15 cellular contexts compared by ENCODE assay signal in genomic region chr7:43592321-43592720, GRCh38. TPM values are rescaled to one million over a fixed set of nuclear protein-coding genes. Genes with fewer than 3 reads are reported as not detected.
DNase-seq lines count a peak whose midpoint lies in the region; ATAC-seq, FAIRE-seq and TF ChIP-seq lines count a peak whose summit lies in the region.
"Had no signal": no experiment of that assay in that cellular context is flagged by ENCODE, and none has a peak within 500 bp of the region (broad histone marks: within the 10 kb centered on the region; RNA-seq: fewer than 3 reads in every experiment).

No MANE protein-coding gene starts in this region.

- TF ChIP-seq CTCF in CD4-positive, alpha-beta T cell (IDR thresholded peaks at IDR 0.05) = no peak
- TF ChIP-seq CTCF in astrocyte (IDR thresholded peaks at IDR 0.05; ENCODE audit: insufficient read depth, low read depth, low read length) = no peak

- peaks cover 64% of the 10 kb centered on the region for H3K4me1 ChIP-seq in GM23248 (ENCODE audit: insufficient read depth)
- no peaks in the 10 kb centered on the region for H3K4me1 ChIP-seq in astrocyte (ENCODE audit: insufficient read depth, low read length)
- peaks cover 75 to 82% of the 10 kb centered on the region in 2 donors for H3K4me1 ChIP-seq in naive thymus-derived CD4-positive, alpha-beta T cell (ENCODE audit: control insufficient read depth in 2 of 2, insufficient read depth in 2 of 2, low read length in 2 of 2)

- peaks cover 88% of the 10 kb centered on the region for H3K4me1 Mint-ChIP-seq in CD4-positive, alpha-beta T cell (ENCODE audit: low read depth)
- peaks cover 19% of the 10 kb centered on the region for H3K4me1 Mint-ChIP-seq in astrocyte (ENCODE audit: low read depth, unreplicated experiment)
- peaks cover 57 to 93% (median 84%) of the 10 kb centered on the region in 7 donors for H3K4me1 Mint-ChIP-seq in naive thymus-derived CD4-positive, alpha-beta T cell

- H3K9me3 Mint-ChIP-seq in CD4-positive, alpha-beta T cell = no peaks in the 10 kb centered on the region
- H3K9me3 Mint-ChIP-seq in astrocyte (ENCODE audit: unreplicated experiment) = no peaks in the 10 kb centered on the region
- no peaks in the 10 kb centered on the region for H3K9me3 Mint-ChIP-seq in naive thymus-derived CD4-positive, alpha-beta T cell

- peaks cover 77% of the 10 kb centered on the region for H3F3A ChIP-seq in GM23248 (ENCODE audit: insufficient read depth)

- H3K36me3 Mint-ChIP-seq in CD4-positive, alpha-beta T cell (ENCODE audit: low read depth) = peaks cover 71% of the 10 kb centered on the region
- peaks cover 2% of the 10 kb centered on the region for H3K36me3 Mint-ChIP-seq in astrocyte (ENCODE audit: low read depth, unreplicated experiment)
- H3K36me3 Mint-ChIP-seq in naive thymus-derived CD4-positive, alpha-beta T cell = peaks cover 0 to 26% (median 12%) of the 10 kb centered on the region in 5 donors

- 0 out of 2 replicates have a peak overlapping the region, but pooled peaks have one; percentile 23 for H3K9ac ChIP-seq in GM23248
- H3K9ac ChIP-seq in astrocyte (ENCODE audit: low read length) = no peak overlapping the region

- no peak for DNase-seq in CD4-positive, alpha-beta T cell
- peak; percentile 39 for DNase-seq in GM23248
- no peak for DNase-seq in astrocyte (ENCODE audit: low read depth)
- no peak for DNase-seq in naive thymus-derived CD4-positive, alpha-beta T cell
- no peak for DNase-seq in DMS153 (lab: John Stamatoyannopoulos, UW)
- DNase-seq in Kasumi-1 (lab: John Stamatoyannopoulos, UW) = no peak
- DNase-seq in NCI-H2196 treated with DMSO at 0.1 percent for 48 hours (lab: John Stamatoyannopoulos, UW; ENCODE audit: unreplicated experiment) = no peak
- no peak for DNase-seq in GM03348 (ENCODE audit: low spot score)
- DNase-seq: aorta; effector memory CD4-positive, alpha-beta T cell; gastrocnemius medialis; kidney; NCI-H1694; NCI-H526 treated with DMSO at 0.1 percent for 48 hours; stimulated activated CD4-positive, alpha-beta T cell treated with anti-CD3 and anti-CD28 coated beads, Interleukin-2, amount 100 ng/mL, for 24 hours had no signal

- 95 to 98% methylated on average over 3 of the region's 3 CpGs for WGBS in GM23248 (ENCODE audit: low coverage in 1 of 2, low lambda C conversion rate in 2 of 2, missing lambda C conversion rate in 2 of 2), 2 experiments

- peak overlapping the region; percentile 98 for H3K27ac Mint-ChIP-seq in CD4-positive, alpha-beta T cell
- H3K27ac Mint-ChIP-seq in astrocyte (ENCODE audit: unreplicated experiment) = no peak overlapping the region
- peak overlapping the region; percentile 20 to 94 (median 80) for H3K27ac Mint-ChIP-seq in naive thymus-derived CD4-positive, alpha-beta T cell

- H3K9me3 ChIP-seq in CD4-positive, alpha-beta T cell (ENCODE audit: control insufficient read depth, low read length) = no peaks in the 10 kb centered on the region
- H3K9me3 ChIP-seq in GM23248 (ENCODE audit: low read depth) = no peaks in the 10 kb centered on the region
- no peaks in the 10 kb centered on the region for H3K9me3 ChIP-seq in astrocyte (ENCODE audit: insufficient read depth, low read depth, low read length)
- H3K9me3 ChIP-seq in naive thymus-derived CD4-positive, alpha-beta T cell (ENCODE audit: control insufficient read depth in 2 of 3, low read length in 3 of 3) = no peaks in the 10 kb centered on the region
- H3K9me3 ChIP-seq: gastrocnemius medialis had no signal

- H3K4me2 ChIP-seq in GM23248 (ENCODE audit: unreplicated experiment) (peak overlapping the region; percentile 39), astrocyte (ENCODE audit: low read length) (peak overlapping the region; percentile 24)

- ATAC-seq in CD4-positive, alpha-beta T cell (ENCODE audit: poor library complexity) = no peak
- no peak for ATAC-seq in naive thymus-derived CD4-positive, alpha-beta T cell
- ATAC-seq: gastrocnemius medialis had no signal

- H3K36me3 ChIP-seq in GM23248 (ENCODE audit: low read depth) (peaks cover 21% of the 10 kb centered on the region), astrocyte (ENCODE audit: insufficient read depth, low read length) (peaks cover 11% of the 10 kb centered on the region)
- H3K36me3 ChIP-seq in naive thymus-derived CD4-positive, alpha-beta T cell (ENCODE audit: control insufficient read depth in 2 of 3, insufficient read depth in 3 of 3, low read length in 3 of 3) = peaks cover 0 to 15% (median 11%) of the 10 kb centered on the region in 3 experiments

- peak overlapping the region; percentile 7; the same call in 1 of the 2 replicates for H3K4me3 ChIP-seq in GM23248
- H3K4me3 ChIP-seq in astrocyte (ENCODE audit: insufficient read depth, low read depth, low read length) = no peak overlapping the region
- peak overlapping the region; percentile 33 for H3K4me3 ChIP-seq in naive thymus-derived CD4-positive, alpha-beta T cell (ENCODE audit: low read length)
- H3K4me3 ChIP-seq: gastrocnemius medialis had no signal

- peaks cover 30% of the 10 kb centered on the region for H4K20me1 ChIP-seq in GM23248 (ENCODE audit: insufficient read depth)
- H4K20me1 ChIP-seq in astrocyte (ENCODE audit: insufficient read depth, low read length) = peaks cover 81% of the 10 kb centered on the region

- H3K27me3 Mint-ChIP-seq in CD4-positive, alpha-beta T cell = no peaks in the 10 kb centered on the region
- H3K27me3 Mint-ChIP-seq in astrocyte (ENCODE audit: low read depth, unreplicated experiment) = no peaks in the 10 kb centered on the region
- H3K27me3 Mint-ChIP-seq in naive thymus-derived CD4-positive, alpha-beta T cell = no peaks in the 10 kb centered on the region

- no peaks in the 10 kb centered on the region for H3K9me2 ChIP-seq in GM23248 (ENCODE audit: insufficient read depth)

- H3K4me3 Mint-ChIP-seq in CD4-positive, alpha-beta T cell = peak overlapping the region; percentile 77
- H3K4me3 Mint-ChIP-seq in astrocyte (ENCODE audit: unreplicated experiment) = no peak overlapping the region
- H3K4me3 Mint-ChIP-seq in naive thymus-derived CD4-positive, alpha-beta T cell = peak overlapping the region in 9 of 10 donors; percentile 62 to 92 (median 79)

- peak overlapping the region; percentile 43 for H3K27ac ChIP-seq in CD4-positive, alpha-beta T cell (ENCODE audit: low read depth, low read length)
- peak overlapping the region; percentile 66 for H3K27ac ChIP-seq in GM23248
- peak overlapping the region; percentile 4 for H3K27ac ChIP-seq in astrocyte (ENCODE audit: low read depth, low read length)
- peak overlapping the region; percentile 67 for H3K27ac ChIP-seq in naive thymus-derived CD4-positive, alpha-beta T cell (ENCODE audit: low read depth, low read length)
- H3K27ac ChIP-seq: gastrocnemius medialis had no signal

- POLR2A ChIA-PET in CD4-positive, alpha-beta T cell (lab: Charles Lee) = interaction anchor here (0.6 to 12.4 kb wide), 3 partner anchors 9 to 55 kb away, joined by 3 to 300 read pairs (median 8); partner anchors contain the start of gene STK17A
- POLR2A ChIA-PET in naive thymus-derived CD4-positive, alpha-beta T cell (lab: Charles Lee) = interaction anchor here (0.7 to 2.8 kb wide), 5 partner anchors 10 to 56 kb away, joined by 3 to 14 read pairs (median 13); partner anchors contain the start of gene STK17A

- peaks cover 100% of the 10 kb centered on the region for H3K79me2 ChIP-seq in GM23248 (ENCODE audit: insufficient read depth)
- H3K79me2 ChIP-seq in astrocyte (ENCODE audit: insufficient read depth, low read length) = peaks cover 99% of the 10 kb centered on the region

- H2AFZ ChIP-seq in GM23248 (no peak overlapping the region), astrocyte (ENCODE audit: low read depth, low read length) (no peak overlapping the region)

- FAIRE-seq in astrocyte (lab: Jason Lieb, UNC) = no peak
- FAIRE-seq: kidney had no signal

- intact Hi-C loops in CD4-positive, alpha-beta T cell (cut with DNase I, micrococcal nuclease) = loop anchor here in 1 of 2 experiments (5.0 kb wide), 1 partner anchor 35 kb away; no protein-coding TSS in a partner anchor
- intact Hi-C loops in naive thymus-derived CD4-positive, alpha-beta T cell (cut with micrococcal nuclease) = no loop called here

- H3K27me3 ChIP-seq in CD4-positive, alpha-beta T cell (ENCODE audit: control insufficient read depth, insufficient read depth, low read length) = no peaks in the 10 kb centered on the region
- H3K27me3 ChIP-seq in GM23248 (replicated peaks; ENCODE audit: insufficient read depth) (no peaks in the 10 kb centered on the region), astrocyte (ENCODE audit: insufficient read depth, low read length) (no peaks in the 10 kb centered on the region)
- no peaks in the 10 kb centered on the region for H3K27me3 ChIP-seq in naive thymus-derived CD4-positive, alpha-beta T cell (ENCODE audit: control insufficient read depth in 2 of 2, insufficient read depth in 2 of 2, low read length in 2 of 2)
- H3K27me3 ChIP-seq: gastrocnemius medialis had no signal

- CTCF ChIA-PET in CD4-positive, alpha-beta T cell (lab: Charles Lee) = interaction anchor here (2.9 kb wide), 1 partner anchor 10 kb away, joined by 12 read pairs; the partner anchor contains the start of gene STK17A
- CTCF ChIA-PET in naive thymus-derived CD4-positive, alpha-beta T cell (lab: Charles Lee) = interaction anchor here (2.9 to 3.0 kb wide), 2 partner anchors 10 to 107 kb away, joined by 12 to 23 read pairs; partner anchors contain the start of gene STK17A

- in situ Hi-C loops in GM23248 (cut with MboI) = loop anchor here (25.0 kb wide), 1 partner anchor 245 kb away; no protein-coding TSS in a partner anchor

RNA-seq across cellular contexts. Expression of gene STK17A, which starts 9.4 kb away (rescaled TPM):
- total RNA-seq in CD4-positive, alpha-beta T cell = 100 to 1,000 TPM; 213 to 218 TPM
- 132 and 137 TPM in 2 replicates for total RNA-seq in GM23248 (2014; rRNA removed; shearing (Covaris generic))
- 102 TPM in 2 replicates for polyA plus RNA-seq in GM23248 (2016; fragmentation: Nextera tagmentation; extraction: Ambion mirVana)
- total RNA-seq in astrocyte = 38.4 and 39.1 TPM in 2 replicates
- total RNA-seq in naive thymus-derived CD4-positive, alpha-beta T cell = 100 to 1,000 TPM in 2 of 5 experiments, 10 to 100 TPM in 3; 71.3 to 132 (median 95.8) TPM
- 100 to 1,000 TPM; 199 to 292 TPM for polyA plus RNA-seq in naive thymus-derived CD4-positive, alpha-beta T cell

Comparison
In these comparisons a context has a peak if more than half of its experiments do, and no peak if none do; other contexts are left out.
1. H3K27ac ChIP-seq: peak in every context shown above with its lines; median percentile 67 in naive thymus-derived CD4-positive, alpha-beta T cell; 66 in GM23248; 43 in CD4-positive, alpha-beta T cell; 4 in astrocyte.